In genomic region chr6:157380458-157380778, GRCh38 we compare ENCODE assay signal across 8 cellular contexts. TPM values are rescaled to one million over a fixed set of nuclear protein-coding genes. Genes with fewer than 3 reads are reported as not detected.
A peak's percentile ranks its signal among the peaks of the same experiment; 100 is the strongest.
DNase-seq lines count a peak whose midpoint lies in the region; ATAC-seq and TF ChIP-seq lines count a peak whose summit lies in the region.

No MANE protein-coding gene starts in this region.

- intact Hi-C loops in Right ventricle myocardium inferior (cut with DNase I) (loop anchor here (2.0 to 10.0 kb wide), 5 partner anchors 52 to 287 kb away; partner anchors contain the start of gene TMEM242), left ventricle myocardium superior (cut with micrococcal nuclease) (no loop called here)

- H3K4me3 ChIP-seq in adipocyte (ENCODE audit: low read length) (peak overlapping the region; percentile 95), kidney epithelial cell (ENCODE audit: low read depth, low read length) (peak overlapping the region; percentile 74)

- H3K27ac ChIP-seq in substantia nigra (ENCODE audit: low read depth, low read length, poor library complexity, severe bottlenecking) = peak overlapping the region; percentile 96

- no peaks in the 10 kb centered on the region for H3K9me3 ChIP-seq in adipocyte (ENCODE audit: control insufficient read depth, low read length)

- TF ChIP-seq CTCF in kidney epithelial cell (IDR thresholded peaks at IDR 0.05; ENCODE audit: insufficient read depth, low read length, poor library complexity, severe bottlenecking) = no peak

- DNase-seq in Right ventricle myocardium inferior (ENCODE audit: missing footprints) (no peak), left ventricle myocardium superior (no peak), adipocyte (ENCODE audit: low read depth) (no peak), kidney epithelial cell (ENCODE audit: low read depth) (no peak), substantia nigra (lab: John Stamatoyannopoulos, UW) (peak in 3 of 49 donors; percentile 45 to 55 (median 53)), NCI-H2107 (lab: John Stamatoyannopoulos, UW) (no peak)
- DNase-seq in activated CD4-positive, alpha-beta T cell treated with anti-CD3 and anti-CD28 coated beads, Interleukin-2, amount 50 U/mL, for 1 hour = no peak

- H3K36me3 ChIP-seq in adipocyte (ENCODE audit: control insufficient read depth, insufficient read depth, low read length, severe bottlenecking) = no peaks in the 10 kb centered on the region
- H3K36me3 ChIP-seq in kidney epithelial cell (ENCODE audit: control insufficient read depth, insufficient read depth, low read length) = no peaks in the 10 kb centered on the region

- ATAC-seq in Right ventricle myocardium inferior (peak; percentile 18), left ventricle myocardium superior (no peak), HG03354 (IDR thresholded peaks at IDR 0.05; ENCODE audit: poor library complexity, severe bottlenecking, unreplicated experiment) (peak; percentile 17)

- peaks cover 6% of the 10 kb centered on the region for H3K4me1 ChIP-seq in adipocyte (ENCODE audit: control insufficient read depth, insufficient read depth, low read length)

- peak overlapping the region; percentile 89 for H3K9ac ChIP-seq in adipocyte (ENCODE audit: low read length)

- H3K27me3 ChIP-seq in adipocyte (replicated peaks; ENCODE audit: control insufficient read depth, insufficient read depth, low read length) = peaks cover 7% of the 10 kb centered on the region
- H3K27me3 ChIP-seq in kidney epithelial cell (ENCODE audit: control insufficient read depth, insufficient read depth, low read length) = no peaks in the 10 kb centered on the region

RNA-seq across cellular contexts. Expression of gene ZDHHC14, which starts 0.6 kb away (rescaled TPM):
- total RNA-seq in Right ventricle myocardium inferior (12.7 TPM), left ventricle myocardium superior (10.0 TPM), kidney epithelial cell (9.7 and 16.4 TPM in 2 replicates)

RNA-seq across cellular contexts. Expression of gene TMEM242, which starts 57.1 kb away (rescaled TPM):
- total RNA-seq in Right ventricle myocardium inferior (19.4 TPM), left ventricle myocardium superior (19.4 TPM), kidney epithelial cell (6.7 and 9.6 TPM in 2 replicates)
